Comparison of ENCODE assay signal across 1 cellular context in genomic region chr1:248821641-248822040, GRCh38.
TF ChIP-seq lines count a peak whose summit lies in the region.

No MANE protein-coding gene starts in this region.

TF ChIP-seq in IMR-90, 13 proteins besides CTCF, POLR2A, EP300 and RAD21:
- TF ChIP-seq RFX5 (IDR thresholded peaks at IDR 0.05; ENCODE audit: low read depth, low read length) (no peak), MAZ (IDR thresholded peaks at IDR 0.05; ENCODE audit: borderline replicate concordance, low read depth, low read length) (no peak), MAFK (IDR thresholded peaks at IDR 0.05; ENCODE audit: low read depth, low read length) (no peak), BHLHE40 (IDR thresholded peaks at IDR 0.05; ENCODE audit: low read depth, low read length) (no peak), SMC3 (IDR thresholded peaks at IDR 0.05; ENCODE audit: low read depth, low read length) (no peak), NFE2L2 (IDR thresholded peaks at IDR 0.05; ENCODE audit: low read depth, low read length) (no peak), FOS (IDR thresholded peaks at IDR 0.05; ENCODE audit: low read depth, low read length) (no peak), USF2 (IDR thresholded peaks at IDR 0.05; ENCODE audit: low read depth, low read length) (no peak), MXI1 (IDR thresholded peaks at IDR 0.05; ENCODE audit: borderline replicate concordance, low read depth, low read length) (no peak), CHD1 (IDR thresholded peaks at IDR 0.05; ENCODE audit: low read depth, low read length) (no peak), RCOR1 (IDR thresholded peaks at IDR 0.05; ENCODE audit: insufficient replicate concordance, low read length) (no peak), CEBPB (IDR thresholded peaks at IDR 0.05; ENCODE audit: low read depth, low read length) (no peak)
- TF ChIP-seq, protein P1, sequence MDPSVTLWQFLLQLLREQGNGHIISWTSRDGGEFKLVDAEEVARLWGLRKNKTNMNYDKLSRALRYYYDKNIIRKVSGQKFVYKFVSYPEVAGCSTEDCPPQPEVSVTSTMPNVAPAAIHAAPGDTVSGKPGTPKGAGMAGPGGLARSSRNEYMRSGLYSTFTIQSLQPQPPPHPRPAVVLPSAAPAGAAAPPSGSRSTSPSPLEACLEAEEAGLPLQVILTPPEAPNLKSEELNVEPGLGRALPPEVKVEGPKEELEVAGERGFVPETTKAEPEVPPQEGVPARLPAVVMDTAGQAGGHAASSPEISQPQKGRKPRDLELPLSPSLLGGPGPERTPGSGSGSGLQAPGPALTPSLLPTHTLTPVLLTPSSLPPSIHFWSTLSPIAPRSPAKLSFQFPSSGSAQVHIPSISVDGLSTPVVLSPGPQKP (IDR thresholded peaks at IDR 0.05; ENCODE audit: borderline replicate concordance, low read depth, low read length) = no peak
TF ChIP-seq in IMR-90: peak in this region for 0.
